In the genomic region with DNA sequence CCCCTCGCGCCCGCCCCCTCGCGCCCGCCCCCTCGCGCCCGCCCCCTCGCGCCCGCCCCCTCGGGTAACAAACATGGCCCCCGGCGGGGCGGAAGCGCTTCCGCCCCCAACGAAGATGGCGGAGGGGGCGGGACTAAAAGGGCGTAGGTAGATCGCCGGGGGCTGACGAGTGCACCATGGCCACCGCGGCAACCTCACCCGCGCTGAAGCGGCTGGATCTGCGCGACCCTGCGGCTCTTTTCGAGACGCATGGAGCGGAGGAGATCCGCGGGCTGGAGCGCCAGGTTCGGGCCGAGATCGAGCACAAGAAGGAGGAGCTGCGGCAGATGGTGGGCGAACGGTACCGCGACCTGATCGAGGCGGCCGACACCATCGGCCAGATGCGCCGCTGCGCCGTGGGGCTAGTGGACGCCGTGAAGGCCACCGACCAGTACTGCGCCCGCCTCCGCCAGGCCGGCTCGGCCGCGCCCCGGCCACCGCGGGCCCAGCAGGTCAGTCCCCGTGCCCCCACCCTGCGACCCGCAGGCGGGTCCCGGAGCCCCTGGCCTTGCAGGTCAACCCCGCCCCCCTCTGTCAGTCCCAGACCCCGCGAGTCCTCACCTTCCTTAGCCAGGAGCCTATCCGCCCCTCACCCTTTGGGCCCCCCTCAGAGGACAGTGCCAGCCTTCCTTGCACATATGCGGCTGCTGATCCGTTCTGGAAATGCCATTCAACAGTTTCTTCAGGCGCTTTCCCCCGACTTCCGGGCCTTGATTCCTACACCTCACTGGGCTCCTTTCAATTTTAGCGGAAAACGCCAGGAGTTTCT, we compare ENCODE assay signal across 1 cellular context.
TF ChIP-seq lines count a peak whose summit lies in the region.

Gene COG1, plus strand, starts transcription at position 162 of the 808 bp plus-strand sequence. Its CDS starts 15 bp downstream, at position 177.

TF ChIP-seq in K562, 482 proteins besides CTCF, POLR2A, EP300 and RAD21 (continued from another document and continues in another):
- TF ChIP-seq ZNF592 (IDR thresholded peaks at IDR 0.05) (no peak), RB1 (IDR thresholded peaks at IDR 0.05; ENCODE audit: low read depth) (peak; percentile 46; the same call in 1 of the 2 replicates), REST (CRISPR knock-in tag; IDR thresholded peaks at IDR 0.05; ENCODE audit: low read depth) (peak; percentile 82; the same call in 1 of the 2 replicates), ZBTB33 (CRISPR knock-in tag; IDR thresholded peaks at IDR 0.05) (no peak), PHF20 (IDR thresholded peaks at IDR 0.05; ENCODE audit: partially characterized antibody) (peak; percentile 78), ELF2 (CRISPR knock-in tag; IDR thresholded peaks at IDR 0.05) (0 out of 2 replicates have a peak, but pooled peaks have one; percentile 27), TAF7 (tag; IDR thresholded peaks at IDR 0.05) (peak; percentile 78; the same call in 1 of the 2 replicates), ZNF780A (CRISPR knock-in tag; IDR thresholded peaks at IDR 0.05) (no peak), ZNF232 (CRISPR knock-in tag; IDR thresholded peaks at IDR 0.05) (no peak), TAF1 (IDR thresholded peaks at IDR 0.05; ENCODE audit: control insufficient read depth, extremely low read depth, insufficient read depth, low read length, severe bottlenecking) (peak; percentile 68), FIP1L1 (IDR thresholded peaks at IDR 0.05; ENCODE audit: low read depth, low read length, poor library complexity, severe bottlenecking) (peak; percentile 50), ZNF740 (CRISPR knock-in tag; IDR thresholded peaks at IDR 0.05) (no peak), ZNF740 (tag; IDR thresholded peaks at IDR 0.05) (no peak), MEF2A (IDR thresholded peaks at IDR 0.05; ENCODE audit: control insufficient read depth, low read depth, low read length) (no peak), IFI16 (CRISPR knock-in tag; IDR thresholded peaks at IDR 0.05) (no peak), ZNF561 (CRISPR knock-in tag; conservative IDR thresholded peaks at IDR 0.05) (no peak), MYC (IDR thresholded peaks at IDR 0.05; ENCODE audit: low read depth, low read length) (no peak), MYC (CRISPR knock-in tag; IDR thresholded peaks at IDR 0.05; ENCODE audit: borderline replicate concordance, low read depth) (no peak), ZNF316 (IDR thresholded peaks at IDR 0.05) (no peak), NR2C2 (CRISPR knock-in tag; IDR thresholded peaks at IDR 0.05) (peak; percentile 39; the same call in 1 of the 2 replicates), NR2C2 (tag; IDR thresholded peaks at IDR 0.05) (peak; percentile 96)
- TF ChIP-seq, protein P1, sequence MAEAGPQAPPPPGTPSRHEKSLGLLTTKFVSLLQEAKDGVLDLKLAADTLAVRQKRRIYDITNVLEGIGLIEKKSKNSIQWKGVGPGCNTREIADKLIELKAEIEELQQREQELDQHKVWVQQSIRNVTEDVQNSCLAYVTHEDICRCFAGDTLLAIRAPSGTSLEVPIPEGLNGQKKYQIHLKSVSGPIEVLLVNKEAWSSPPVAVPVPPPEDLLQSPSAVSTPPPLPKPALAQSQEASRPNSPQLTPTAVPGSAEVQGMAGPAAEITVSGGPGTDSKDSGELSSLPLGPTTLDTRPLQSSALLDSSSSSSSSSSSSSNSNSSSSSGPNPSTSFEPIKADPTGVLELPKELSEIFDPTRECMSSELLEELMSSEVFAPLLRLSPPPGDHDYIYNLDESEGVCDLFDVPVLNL (CRISPR knock-in tag; IDR thresholded peaks at IDR 0.05; ENCODE audit: low read depth) = 0 out of 2 replicates have a peak, but pooled peaks have one; percentile 30
- TF ChIP-seq, protein P2, sequence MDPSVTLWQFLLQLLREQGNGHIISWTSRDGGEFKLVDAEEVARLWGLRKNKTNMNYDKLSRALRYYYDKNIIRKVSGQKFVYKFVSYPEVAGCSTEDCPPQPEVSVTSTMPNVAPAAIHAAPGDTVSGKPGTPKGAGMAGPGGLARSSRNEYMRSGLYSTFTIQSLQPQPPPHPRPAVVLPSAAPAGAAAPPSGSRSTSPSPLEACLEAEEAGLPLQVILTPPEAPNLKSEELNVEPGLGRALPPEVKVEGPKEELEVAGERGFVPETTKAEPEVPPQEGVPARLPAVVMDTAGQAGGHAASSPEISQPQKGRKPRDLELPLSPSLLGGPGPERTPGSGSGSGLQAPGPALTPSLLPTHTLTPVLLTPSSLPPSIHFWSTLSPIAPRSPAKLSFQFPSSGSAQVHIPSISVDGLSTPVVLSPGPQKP (CRISPR knock-in tag; IDR thresholded peaks at IDR 0.05) = no peak
- TF ChIP-seq, protein P3, sequence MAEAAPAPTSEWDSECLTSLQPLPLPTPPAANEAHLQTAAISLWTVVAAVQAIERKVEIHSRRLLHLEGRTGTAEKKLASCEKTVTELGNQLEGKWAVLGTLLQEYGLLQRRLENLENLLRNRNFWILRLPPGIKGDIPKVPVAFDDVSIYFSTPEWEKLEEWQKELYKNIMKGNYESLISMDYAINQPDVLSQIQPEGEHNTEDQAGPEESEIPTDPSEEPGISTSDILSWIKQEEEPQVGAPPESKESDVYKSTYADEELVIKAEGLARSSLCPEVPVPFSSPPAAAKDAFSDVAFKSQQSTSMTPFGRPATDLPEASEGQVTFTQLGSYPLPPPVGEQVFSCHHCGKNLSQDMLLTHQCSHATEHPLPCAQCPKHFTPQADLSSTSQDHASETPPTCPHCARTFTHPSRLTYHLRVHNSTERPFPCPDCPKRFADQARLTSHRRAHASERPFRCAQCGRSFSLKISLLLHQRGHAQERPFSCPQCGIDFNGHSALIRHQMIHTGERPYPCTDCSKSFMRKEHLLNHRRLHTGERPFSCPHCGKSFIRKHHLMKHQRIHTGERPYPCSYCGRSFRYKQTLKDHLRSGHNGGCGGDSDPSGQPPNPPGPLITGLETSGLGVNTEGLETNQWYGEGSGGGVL (CRISPR knock-in tag; IDR thresholded peaks at IDR 0.05) = no peak
- TF ChIP-seq, protein P4, sequence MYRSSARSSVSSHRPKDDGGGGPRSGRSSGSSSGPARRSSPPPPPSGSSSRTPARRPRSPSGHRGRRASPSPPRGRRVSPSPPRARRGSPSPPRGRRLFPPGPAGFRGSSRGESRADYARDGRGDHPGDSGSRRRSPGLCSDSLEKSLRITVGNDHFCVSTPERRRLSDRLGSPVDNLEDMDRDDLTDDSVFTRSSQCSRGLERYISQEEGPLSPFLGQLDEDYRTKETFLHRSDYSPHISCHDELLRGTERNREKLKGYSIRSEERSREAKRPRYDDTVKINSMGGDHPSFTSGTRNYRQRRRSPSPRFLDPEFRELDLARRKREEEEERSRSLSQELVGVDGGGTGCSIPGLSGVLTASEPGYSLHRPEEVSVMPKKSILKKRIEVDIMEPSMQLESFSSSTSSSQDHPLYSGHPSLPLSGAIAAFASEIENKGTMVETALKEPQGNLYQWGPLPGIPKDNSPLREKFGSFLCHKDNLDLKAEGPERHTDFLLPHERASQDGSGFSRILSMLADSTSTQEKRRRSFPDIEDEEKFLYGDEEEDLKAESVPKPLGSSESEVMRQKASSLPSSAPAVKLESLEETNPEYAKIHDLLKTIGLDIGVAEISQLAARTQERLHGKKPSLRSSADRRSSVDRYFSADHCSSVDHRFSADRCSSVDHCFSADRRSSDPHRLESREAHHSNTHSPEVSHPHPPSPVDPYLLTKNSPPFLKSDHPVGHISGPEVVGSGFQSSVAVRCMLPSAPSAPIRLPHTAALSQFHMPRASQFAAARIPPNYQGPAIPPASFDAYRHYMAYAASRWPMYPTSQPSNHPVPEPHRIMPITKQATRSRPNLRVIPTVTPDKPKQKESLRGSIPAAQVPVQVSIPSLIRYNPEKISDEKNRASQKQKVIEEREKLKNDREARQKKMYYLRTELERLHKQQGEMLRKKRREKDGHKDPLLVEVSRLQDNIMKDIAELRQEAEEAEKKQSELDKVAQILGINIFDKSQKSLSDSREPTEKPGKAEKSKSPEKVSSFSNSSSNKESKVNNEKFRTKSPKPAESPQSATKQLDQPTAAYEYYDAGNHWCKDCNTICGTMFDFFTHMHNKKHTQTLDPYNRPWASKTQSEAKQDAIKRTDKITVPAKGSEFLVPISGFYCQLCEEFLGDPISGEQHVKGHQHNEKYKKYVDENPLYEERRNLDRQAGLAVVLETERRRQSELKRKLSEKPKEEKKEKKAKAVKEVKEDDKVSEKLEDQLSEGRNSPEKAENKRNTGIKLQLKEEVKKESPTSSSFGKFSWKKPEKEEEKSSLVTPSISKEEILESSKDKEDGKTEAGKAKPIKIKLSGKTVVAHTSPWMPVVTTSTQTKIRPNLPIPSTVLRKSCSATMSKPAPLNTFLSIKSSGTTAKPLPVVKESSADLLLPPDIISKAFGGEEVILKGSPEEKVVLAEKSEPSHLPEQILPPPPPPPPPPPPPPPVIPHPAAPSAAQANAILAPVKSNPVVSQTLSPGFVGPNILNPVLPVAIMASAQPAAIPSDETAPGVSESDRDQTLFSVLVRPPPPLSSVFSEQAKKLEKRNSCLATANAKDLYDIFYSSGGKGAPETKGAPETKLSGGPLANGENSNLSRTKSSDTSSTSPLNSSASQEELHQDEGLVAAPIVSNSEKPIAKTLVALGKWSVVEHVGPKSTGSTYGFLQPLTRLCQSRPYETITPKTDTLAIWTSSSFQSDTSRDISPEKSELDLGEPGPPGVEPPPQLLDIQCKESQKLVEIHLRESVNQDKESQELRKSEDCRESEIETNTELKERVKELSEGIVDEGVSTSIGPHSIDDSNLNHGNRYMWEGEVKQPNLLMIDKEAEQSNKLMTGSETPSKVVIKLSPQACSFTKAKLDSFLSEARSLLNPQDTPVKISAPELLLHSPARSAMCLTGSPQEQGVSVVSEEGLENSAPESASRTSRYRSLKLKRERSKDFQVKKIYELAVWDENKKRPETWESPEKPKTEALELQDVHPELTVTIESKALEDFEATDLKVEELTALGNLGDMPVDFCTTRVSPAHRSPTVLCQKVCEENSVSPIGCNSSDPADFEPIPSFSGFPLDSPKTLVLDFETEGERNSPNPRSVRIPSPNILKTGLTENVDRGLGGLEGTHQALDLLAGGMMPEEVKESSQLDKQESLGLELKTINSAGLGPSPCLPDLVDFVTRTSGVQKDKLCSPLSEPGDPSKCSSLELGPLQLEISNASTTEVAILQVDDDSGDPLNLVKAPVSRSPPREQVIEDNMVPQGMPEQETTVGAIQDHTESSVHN (IDR thresholded peaks at IDR 0.05; ENCODE audit: borderline replicate concordance in 1 of 2, low read depth in 1 of 2) = no peak
